In genomic region chr7:73718905-73719805, GRCh38 we compare ENCODE assay signal across 1 cellular context.
TF ChIP-seq lines count a peak whose summit lies in the region.

Gene STX1A, minus strand, starts transcription at chr7:73719669. Its CDS starts 38 bp downstream, at chr7:73719631.

TF ChIP-seq in K562, 482 proteins besides CTCF, POLR2A, EP300 and RAD21 (continued from another document and continues in another):
- TF ChIP-seq HMBOX1 (IDR thresholded peaks at IDR 0.05) (no peak), BRD4 (IDR thresholded peaks at IDR 0.05) (no peak), PURB (CRISPR knock-in tag; IDR thresholded peaks at IDR 0.05; ENCODE audit: low read depth) (no peak), ZNF77 (CRISPR knock-in tag; IDR thresholded peaks at IDR 0.05) (no peak), NFIC (IDR thresholded peaks at IDR 0.05) (no peak), ARID4B (CRISPR knock-in tag; IDR thresholded peaks at IDR 0.05) (no peak), ARHGAP35 (IDR thresholded peaks at IDR 0.05; ENCODE audit: partially characterized antibody) (no peak), ZNF121 (CRISPR knock-in tag; conservative IDR thresholded peaks at IDR 0.05) (no peak), EGR1 (conservative IDR thresholded peaks at IDR 0.05) (0 out of 2 replicates have a peak, but pooled peaks have one; percentile 3), NFATC3 (IDR thresholded peaks at IDR 0.05) (peak; percentile 75; the same call in 1 of the 2 replicates), SP2 (IDR thresholded peaks at IDR 0.05; ENCODE audit: extremely low read depth, low read depth, low read length, poor library complexity, severe bottlenecking) (no peak), EHMT2 (IDR thresholded peaks at IDR 0.05) (no peak), ZNF668 (CRISPR knock-in tag; IDR thresholded peaks at IDR 0.05) (no peak), MXD1 (CRISPR knock-in tag; IDR thresholded peaks at IDR 0.05; ENCODE audit: borderline replicate concordance, poor library complexity, severe bottlenecking) (peak; percentile 42), BCOR (IDR thresholded peaks at IDR 0.05) (no peak), ARID3B (CRISPR knock-in tag; IDR thresholded peaks at IDR 0.05; ENCODE audit: borderline replicate concordance) (no peak), ZNF263 (CRISPR knock-in tag; IDR thresholded peaks at IDR 0.05; ENCODE audit: borderline replicate concordance) (no peak), ZKSCAN3 (CRISPR knock-in tag; IDR thresholded peaks at IDR 0.05) (no peak), HIVEP1 (CRISPR knock-in tag; IDR thresholded peaks at IDR 0.05) (no peak), CREB1 (IDR thresholded peaks at IDR 0.05) (no peak), CREB1 (CRISPR knock-in tag; IDR thresholded peaks at IDR 0.05) (0 out of 2 replicates have a peak, but pooled peaks have one; percentile 16), STAT6 (CRISPR knock-in tag; IDR thresholded peaks at IDR 0.05) (no peak), BDP1 (IDR thresholded peaks at IDR 0.05; ENCODE audit: insufficient read depth, insufficient read length) (no peak), RB1 (IDR thresholded peaks at IDR 0.05; ENCODE audit: low read depth) (peak; percentile 69), PTBP1 (IDR thresholded peaks at IDR 0.05; ENCODE audit: low read depth, low read length) (no peak), JUN (IDR thresholded peaks at IDR 0.05; ENCODE audit: borderline replicate concordance, low read depth, low read length) (no peak), JUN (CRISPR knock-in tag; IDR thresholded peaks at IDR 0.05; ENCODE audit: borderline replicate concordance) (no peak), RFX7 (CRISPR knock-in tag; IDR thresholded peaks at IDR 0.05) (no peak), JUNB (CRISPR knock-in tag; conservative IDR thresholded peaks at IDR 0.05) (no peak), ZNF79 (CRISPR knock-in tag; IDR thresholded peaks at IDR 0.05; ENCODE audit: low read depth) (no peak), TEAD1 (CRISPR knock-in tag; IDR thresholded peaks at IDR 0.05) (no peak), HLTF (IDR thresholded peaks at IDR 0.05) (no peak), ETS1 (conservative IDR thresholded peaks at IDR 0.05; ENCODE audit: control insufficient read depth, low read depth, low read length) (peak; percentile 22; the same call in 1 of the 2 replicates), E2F6 (IDR thresholded peaks at IDR 0.05; ENCODE audit: borderline replicate concordance in 1 of 2, extremely low read depth in 1 of 2, insufficient read depth in 1 of 2, insufficient read length in 1 of 2, low read depth in 1 of 2, low read length in 1 of 2, poor library complexity in 1 of 2, severe bottlenecking in 1 of 2) (peak; percentile 38 to 84), ZNF224 (CRISPR knock-in tag; IDR thresholded peaks at IDR 0.05) (no peak), LCOR (CRISPR knock-in tag; IDR thresholded peaks at IDR 0.05) (0 out of 2 replicates have a peak, but pooled peaks have one; percentile 49), MTA1 (IDR thresholded peaks at IDR 0.05; ENCODE audit: borderline replicate concordance) (no peak), TCF3 (CRISPR knock-in tag; IDR thresholded peaks at IDR 0.05) (no peak), ZBED1 (IDR thresholded peaks at IDR 0.05) (no peak; the same call in 1 of the 2 replicates), DDX20 (tag; IDR thresholded peaks at IDR 0.05; ENCODE audit: low read depth) (no peak), MAX (CRISPR knock-in tag; IDR thresholded peaks at IDR 0.05) (peak; percentile 24; the same call in 1 of the 2 replicates), ATF3 (IDR thresholded peaks at IDR 0.05) (no peak), ATF3 (CRISPR knock-in tag; conservative IDR thresholded peaks at IDR 0.05) (no peak), ZNF449 (CRISPR knock-in tag; IDR thresholded peaks at IDR 0.05) (no peak), ZNF324 (CRISPR knock-in tag; IDR thresholded peaks at IDR 0.05) (no peak), NONO (IDR thresholded peaks at IDR 0.05; ENCODE audit: low read depth in 2 of 2, low read length in 1 of 2) (peak in 1 of 2 experiments; percentile 82; a peak in 2 of 4 replicates), RBM14 (IDR thresholded peaks at IDR 0.05; ENCODE audit: borderline replicate concordance, insufficient read depth, low read depth, low read length) (no peak), HES1 (IDR thresholded peaks at IDR 0.05; ENCODE audit: low read depth) (no peak)
